ENCODE assay signal across 20 cellular contexts in the genomic region with DNA sequence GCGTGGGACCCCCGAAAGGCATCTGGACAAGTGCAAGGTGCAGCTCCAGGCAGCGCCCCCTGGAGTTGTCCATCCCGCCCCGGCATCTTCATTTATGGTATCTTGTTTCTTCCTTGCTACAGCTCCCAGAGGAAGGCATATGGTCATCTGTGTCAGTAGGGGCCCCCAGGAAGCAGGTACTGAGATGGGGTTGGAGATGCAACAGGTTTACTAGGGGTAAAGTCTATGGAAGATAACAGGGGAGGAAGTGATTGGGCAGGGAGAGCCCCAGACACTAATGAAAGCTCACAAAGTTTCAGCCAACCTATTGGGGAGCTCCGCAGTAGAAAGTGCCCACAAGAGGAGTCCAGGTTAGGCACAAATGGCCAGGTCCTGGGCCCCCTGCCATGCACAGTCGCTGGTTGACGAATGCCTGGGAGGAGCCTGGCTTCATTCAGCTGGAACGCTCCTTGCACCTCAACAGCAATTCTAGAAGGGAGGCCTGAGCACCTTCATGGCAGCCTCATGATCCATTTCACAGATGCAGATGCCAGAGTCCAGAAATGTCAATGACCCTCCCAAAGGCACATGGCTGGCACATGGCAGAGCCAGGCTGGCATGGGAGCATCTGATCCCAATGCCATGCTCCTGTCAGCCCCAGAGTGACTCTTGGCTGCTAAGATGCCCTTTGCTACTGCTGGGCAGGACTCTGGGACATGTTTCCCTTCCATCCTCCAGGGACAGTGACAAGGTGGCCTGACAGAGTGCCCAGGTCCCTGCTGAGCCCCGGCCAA.
"Had no signal": no experiment of that assay in that cellular context is flagged by ENCODE, and none has a peak within 500 bp of the region (broad histone marks: within the 10 kb centered on the region; RNA-seq: fewer than 3 reads in every experiment).

No MANE protein-coding gene starts in this region.

- DNase-seq: IMR-90, Kasumi-1, MM.1S, NCI-H1092 treated with DMSO at 0.1 percent for 48 hours, NCI-H187, NCI-H2029, NCI-H2081 treated with DMSO at 0.1 percent for 48 hours, NCI-H2171, NCI-H226, NCI-H446, NCI-H510A, NCI-H524 treated with DMSO at 0.1 percent for 48 hours, NCI-H774, RPMI8226, SHP77 treated with DMSO at 0.1 percent for 48 hours, SJCRH30, T-helper 1 cell had no signal

- H3K9ac ChIP-seq: KMS-11 had no signal

- H3K4me2 ChIP-seq: KMS-11 had no signal

- H3K4me1 ChIP-seq: SJCRH30 had no signal

- H3K4me3 ChIP-seq: SJCRH30 had no signal

- H3K9me3 ChIP-seq: SJCRH30 had no signal

- H3K27ac ChIP-seq: KMS-11, SJCRH30 had no signal

- H3K27me3 ChIP-seq: SJCRH30 had no signal

- ATAC-seq: SK-N-SH treated with all-trans-retinoic acid at 6 μM for 48 hours had no signal

- FAIRE-seq: RCC 7860 had no signal

- H3K36me3 ChIP-seq: SJCRH30 had no signal
